18 cellular contexts compared by ENCODE assay signal in the genomic region with DNA sequence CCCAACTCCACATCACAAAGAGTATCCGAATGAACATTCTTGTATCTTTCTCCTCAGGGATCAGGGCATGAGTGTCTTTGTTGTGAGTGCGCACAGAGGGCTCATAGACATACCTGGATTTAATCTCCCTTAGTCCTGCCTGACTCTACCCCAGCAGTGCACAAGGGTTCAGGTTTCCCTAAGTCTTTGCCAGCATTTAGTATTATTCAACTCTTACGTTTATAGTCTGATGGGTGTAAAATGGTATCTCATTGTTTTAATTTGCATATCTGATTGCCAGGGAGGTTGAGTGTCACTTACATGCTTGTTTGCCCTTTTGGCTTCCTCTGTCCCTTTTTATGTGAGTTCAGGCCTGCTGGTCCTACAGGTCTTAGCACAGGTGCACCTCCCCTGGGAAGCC. TPM values are rescaled to one million over a fixed set of nuclear protein-coding genes. Genes with fewer than 3 reads are reported as not detected.
A peak's percentile ranks its signal among the peaks of the same experiment; 100 is the strongest.
DNase-seq lines count a peak whose midpoint lies in the region; ATAC-seq, FAIRE-seq and TF ChIP-seq lines count a peak whose summit lies in the region.
"Had no signal": no experiment of that assay in that cellular context is flagged by ENCODE, and none has a peak within 500 bp of the region (broad histone marks: within the 10 kb centered on the region; RNA-seq: fewer than 3 reads in every experiment).

No MANE protein-coding gene starts in this region.

- TF ChIP-seq POLR2A in A549 (IDR thresholded peaks at IDR 0.05; ENCODE audit: low read length) = no peak
- no peak for TF ChIP-seq POLR2A in uterus (IDR thresholded peaks at IDR 0.05)
- no peak for TF ChIP-seq POLR2A in adrenal gland (IDR thresholded peaks at IDR 0.05)

- no peak for TF ChIP-seq RAD21 in A549 (conservative IDR thresholded peaks at IDR 0.05 in 1 of 2, IDR thresholded peaks at IDR 0.05 in 1 of 2)

- FAIRE-seq in A549 (lab: Jason Lieb, UNC) = no peak
- FAIRE-seq: GM12891, GM18507 had no signal

- H3K27ac ChIP-seq in A549 (no peak overlapping the region), HEK293 (ENCODE audit: extremely low read depth, low read depth, low read length) (no peak overlapping the region), uterus (no peak overlapping the region), adrenal gland (no peak overlapping the region)

- H3K27me3 ChIP-seq in uterus (no peaks in the 10 kb centered on the region), adrenal gland (peaks cover 4% of the 10 kb centered on the region)

- TF ChIP-seq EP300 in A549 (IDR thresholded peaks at IDR 0.05) = no peak

- no peaks in the 10 kb centered on the region for H3K36me3 ChIP-seq in HEK293 (ENCODE audit: control insufficient read depth in 2 of 2, insufficient read depth in 1 of 2, low read length in 2 of 2)
- no peaks in the 10 kb centered on the region for H3K36me3 ChIP-seq in uterus
- H3K36me3 ChIP-seq in adrenal gland (replicated peaks in 1 of 2) = no peaks in the 10 kb centered on the region

- no peak for ATAC-seq in A549
- no peak for ATAC-seq in HG02610 (IDR thresholded peaks at IDR 0.05; ENCODE audit: unreplicated experiment)
- ATAC-seq: GM23338 had no signal

- no peaks in the 10 kb centered on the region for H3K9me3 ChIP-seq in A549
- H3K9me3 ChIP-seq in HEK293 (ENCODE audit: control insufficient read depth, insufficient read depth, low read depth, low read length) = no peaks in the 10 kb centered on the region
- no peaks in the 10 kb centered on the region for H3K9me3 ChIP-seq in uterus
- no peaks in the 10 kb centered on the region for H3K9me3 ChIP-seq in adrenal gland (replicated peaks in 1 of 3)

- H3K4me1 ChIP-seq in A549 (peaks cover 13% of the 10 kb centered on the region), HEK293 (ENCODE audit: control insufficient read depth, insufficient read depth, low read length) (no peaks in the 10 kb centered on the region), uterus (no peaks in the 10 kb centered on the region), adrenal gland (replicated peaks in 1 of 2) (no peaks in the 10 kb centered on the region)

- POLR2A ChIA-PET in A549 (lab: Yijun Ruan, JAX) = no interaction called here
- POLR2A ChIA-PET in HEK293 (lab: Yijun Ruan, JAX) = no interaction called here

- H3K4me3 ChIP-seq in A549 = no peak overlapping the region
- no peak overlapping the region for H3K4me3 ChIP-seq in HEK293 (ENCODE audit: low read depth, low read length)
- H3K4me3 ChIP-seq in uterus = no peak overlapping the region
- H3K4me3 ChIP-seq in adrenal gland = no peak overlapping the region
- H3K4me3 ChIP-seq: GM23338 had no signal

- DNase-seq in A549 (ENCODE audit: low read depth in 1 of 2, low spot score in 1 of 2) (no peak), ecto neural progenitor cell (ENCODE audit: low spot score) (peak; percentile 18), uterus (no peak), adrenal gland (no peak)
- DNase-seq: 8988T; C1 segment of cervical spinal cord; Calu3; CD4-positive, alpha-beta memory T cell; COR-L47; DMS53; DMS79 treated with DMSO at 0.1 percent for 48 hours; GF-D8; H9 had no signal

- 92% methylated on average over 3 of the region's 3 CpGs for WGBS in A549 (ENCODE audit: missing lambda C conversion rate)
- 90 to 97% (median 92%) methylated on average over 3 of the region's 3 CpGs for WGBS in adrenal gland, 4 donors

- no peak for TF ChIP-seq CTCF in A549 (IDR thresholded peaks at IDR 0.05)
- TF ChIP-seq CTCF in HEK293 (tag by site-specific recombination; IDR thresholded peaks at IDR 0.05) = no peak
- no peak for TF ChIP-seq CTCF in uterus (IDR thresholded peaks at IDR 0.05)
- no peak for TF ChIP-seq CTCF in adrenal gland (IDR thresholded peaks at IDR 0.05)

- intact Hi-C loops in uterus (cut with DNase I; ENCODE audit: low total_unique reads) (no loop called here), adrenal gland (cut with DNase I) (no loop called here)

- H3K4me2 ChIP-seq in A549 = 0 out of 3 replicates have a peak overlapping the region, but pooled peaks have one; percentile 16
- H3K4me2 ChIP-seq: GM23338 had no signal

- CTCF ChIA-PET in A549 (lab: Yijun Ruan, JAX) (no interaction called here), HEK293 (lab: Yijun Ruan, JAX) (no interaction called here)

TF ChIP-seq in A549, 52 proteins besides CTCF, POLR2A, EP300 and RAD21 (continues in another document):
- TF ChIP-seq MAX (IDR thresholded peaks at IDR 0.05) (no peak), KDM5A (IDR thresholded peaks at IDR 0.05) (no peak), ZSCAN20 (CRISPR knock-in tag; IDR thresholded peaks at IDR 0.05) (no peak), FOSB (CRISPR knock-in tag; IDR thresholded peaks at IDR 0.05) (no peak), HOXB13 (CRISPR knock-in tag; IDR thresholded peaks at IDR 0.05; ENCODE audit: low read depth) (no peak)
- TF ChIP-seq, protein P1, sequence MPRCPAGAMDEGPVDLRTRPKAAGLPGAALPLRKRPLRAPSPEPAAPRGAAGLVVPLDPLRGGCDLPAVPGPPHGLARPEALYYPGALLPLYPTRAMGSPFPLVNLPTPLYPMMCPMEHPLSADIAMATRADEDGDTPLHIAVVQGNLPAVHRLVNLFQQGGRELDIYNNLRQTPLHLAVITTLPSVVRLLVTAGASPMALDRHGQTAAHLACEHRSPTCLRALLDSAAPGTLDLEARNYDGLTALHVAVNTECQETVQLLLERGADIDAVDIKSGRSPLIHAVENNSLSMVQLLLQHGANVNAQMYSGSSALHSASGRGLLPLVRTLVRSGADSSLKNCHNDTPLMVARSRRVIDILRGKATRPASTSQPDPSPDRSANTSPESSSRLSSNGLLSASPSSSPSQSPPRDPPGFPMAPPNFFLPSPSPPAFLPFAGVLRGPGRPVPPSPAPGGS (IDR thresholded peaks at IDR 0.05) = no peak
- TF ChIP-seq, protein P2, sequence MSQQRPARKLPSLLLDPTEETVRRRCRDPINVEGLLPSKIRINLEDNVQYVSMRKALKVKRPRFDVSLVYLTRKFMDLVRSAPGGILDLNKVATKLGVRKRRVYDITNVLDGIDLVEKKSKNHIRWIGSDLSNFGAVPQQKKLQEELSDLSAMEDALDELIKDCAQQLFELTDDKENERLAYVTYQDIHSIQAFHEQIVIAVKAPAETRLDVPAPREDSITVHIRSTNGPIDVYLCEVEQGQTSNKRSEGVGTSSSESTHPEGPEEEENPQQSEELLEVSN (IDR thresholded peaks at IDR 0.05; ENCODE audit: borderline replicate concordance, low read depth) = no peak

TF ChIP-seq in HEK293, 187 proteins besides CTCF, POLR2A, EP300 and RAD21 (continues in another document):
- peak; percentile 97 for TF ChIP-seq ZNF184 (tag by site-specific recombination; IDR thresholded peaks at IDR 0.05)
- TF ChIP-seq, protein P3, sequence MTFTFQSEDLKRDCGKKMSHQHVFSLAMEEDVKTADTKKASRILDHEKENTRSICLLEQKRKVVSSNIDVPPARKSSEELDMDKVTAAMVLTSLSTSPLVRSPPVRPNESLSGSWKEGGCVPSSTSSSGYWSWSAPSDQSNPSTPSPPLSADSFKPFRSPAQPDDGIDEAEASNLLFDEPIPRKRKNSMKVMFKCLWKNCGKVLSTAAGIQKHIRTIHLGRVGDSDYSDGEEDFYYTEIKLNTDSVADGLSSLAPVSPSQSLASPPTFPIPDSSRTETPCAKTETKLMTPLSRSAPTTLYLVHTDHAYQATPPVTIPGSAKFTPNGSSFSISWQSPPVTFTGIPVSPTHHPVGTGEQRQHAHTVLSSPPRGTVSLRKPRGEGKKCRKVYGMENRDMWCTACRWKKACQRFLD (tag by site-specific recombination; IDR thresholded peaks at IDR 0.05) = no peak
- no peak for TF ChIP-seq SCRT2 (tag by site-specific recombination; IDR thresholded peaks at IDR 0.05)
- peak; percentile 79; the same call in 1 of the 2 replicates for TF ChIP-seq TRIM28 (IDR thresholded peaks at IDR 0.05; ENCODE audit: borderline replicate concordance, low read length)
- TF ChIP-seq ZNF133 (tag by site-specific recombination; IDR thresholded peaks at IDR 0.05) = no peak
- TF ChIP-seq ZBTB48 (tag by site-specific recombination; IDR thresholded peaks at IDR 0.05) = no peak
- TF ChIP-seq ZNF623 (tag by site-specific recombination; IDR thresholded peaks at IDR 0.05) = no peak
- TF ChIP-seq ZNF555 (tag by site-specific recombination; conservative IDR thresholded peaks at IDR 0.05) = no peak
- no peak for TF ChIP-seq ZEB2 (tag by site-specific recombination; IDR thresholded peaks at IDR 0.05)
- no peak for TF ChIP-seq ZNF513 (tag by site-specific recombination; IDR thresholded peaks at IDR 0.05)
- TF ChIP-seq, protein P4, sequence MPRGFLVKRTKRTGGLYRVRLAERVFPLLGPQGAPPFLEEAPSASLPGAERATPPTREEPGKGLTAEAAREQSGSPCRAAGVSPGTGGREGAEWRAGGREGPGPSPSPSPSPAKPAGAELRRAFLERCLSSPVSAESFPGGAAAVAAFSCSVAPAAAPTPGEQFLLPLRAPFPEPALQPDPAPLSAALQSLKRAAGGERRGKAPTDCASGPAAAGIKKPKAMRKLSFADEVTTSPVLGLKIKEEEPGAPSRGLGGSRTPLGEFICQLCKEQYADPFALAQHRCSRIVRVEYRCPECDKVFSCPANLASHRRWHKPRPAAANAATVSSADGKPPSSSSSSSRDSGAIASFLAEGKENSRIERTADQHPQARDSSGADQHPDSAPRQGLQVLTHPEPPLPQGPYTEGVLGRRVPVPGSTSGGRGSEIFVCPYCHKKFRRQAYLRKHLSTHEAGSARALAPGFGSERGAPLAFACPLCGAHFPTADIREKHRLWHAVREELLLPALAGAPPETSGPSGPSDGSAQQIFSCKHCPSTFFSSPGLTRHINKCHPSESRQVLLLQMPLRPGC (tag by site-specific recombination; IDR thresholded peaks at IDR 0.05) = no peak
- no peak for TF ChIP-seq ZFP3 (tag by site-specific recombination; IDR thresholded peaks at IDR 0.05; ENCODE audit: low read depth)

RNA-seq across cellular contexts. Expression of gene FOXD2, which starts 49.5 kb away (rescaled TPM):
- polyA plus RNA-seq in A549 (2011; rRNA removed) (0.12 and 0.13 TPM in 2 replicates), A549 (2017; fragmentation: RNase III; extraction: RNeasy Plus Mini Kit Qiagen cat#74134 plus additional on column Dnase treatment) (0.22 to 0.50 TPM (median 0.35 TPM) in 3 replicates), adrenal gland (under 1 TPM; 0.31 to 0.40 (median 0.32) TPM)
- polyA plus RNA-seq in A549 (2012; cell fraction: cytosol; rRNA removed) = 0.17 and 0.25 TPM in 2 replicates
- 0.24 and 0.38 TPM in 2 replicates for polyA plus RNA-seq in A549 (2012; cell fraction: nucleus; rRNA removed)
- polyA minus RNA-seq in A549 (2011; rRNA and poly(A)+ RNA removed) = 0.17 and 0.24 TPM in 2 replicates
- total RNA-seq in uterus (under 1 TPM in 2 of 4 donors, not detected in 2; 0.62 to 0.67 TPM), adrenal gland (1 to 10 TPM in 5 of 8 donors, under 1 TPM in 3; 0.53 to 3.3 (median 1.3) TPM)
- total RNA-seq: H9 had no signal
- polyA plus RNA-seq: GM23338 had no signal
